In the genomic region with DNA sequence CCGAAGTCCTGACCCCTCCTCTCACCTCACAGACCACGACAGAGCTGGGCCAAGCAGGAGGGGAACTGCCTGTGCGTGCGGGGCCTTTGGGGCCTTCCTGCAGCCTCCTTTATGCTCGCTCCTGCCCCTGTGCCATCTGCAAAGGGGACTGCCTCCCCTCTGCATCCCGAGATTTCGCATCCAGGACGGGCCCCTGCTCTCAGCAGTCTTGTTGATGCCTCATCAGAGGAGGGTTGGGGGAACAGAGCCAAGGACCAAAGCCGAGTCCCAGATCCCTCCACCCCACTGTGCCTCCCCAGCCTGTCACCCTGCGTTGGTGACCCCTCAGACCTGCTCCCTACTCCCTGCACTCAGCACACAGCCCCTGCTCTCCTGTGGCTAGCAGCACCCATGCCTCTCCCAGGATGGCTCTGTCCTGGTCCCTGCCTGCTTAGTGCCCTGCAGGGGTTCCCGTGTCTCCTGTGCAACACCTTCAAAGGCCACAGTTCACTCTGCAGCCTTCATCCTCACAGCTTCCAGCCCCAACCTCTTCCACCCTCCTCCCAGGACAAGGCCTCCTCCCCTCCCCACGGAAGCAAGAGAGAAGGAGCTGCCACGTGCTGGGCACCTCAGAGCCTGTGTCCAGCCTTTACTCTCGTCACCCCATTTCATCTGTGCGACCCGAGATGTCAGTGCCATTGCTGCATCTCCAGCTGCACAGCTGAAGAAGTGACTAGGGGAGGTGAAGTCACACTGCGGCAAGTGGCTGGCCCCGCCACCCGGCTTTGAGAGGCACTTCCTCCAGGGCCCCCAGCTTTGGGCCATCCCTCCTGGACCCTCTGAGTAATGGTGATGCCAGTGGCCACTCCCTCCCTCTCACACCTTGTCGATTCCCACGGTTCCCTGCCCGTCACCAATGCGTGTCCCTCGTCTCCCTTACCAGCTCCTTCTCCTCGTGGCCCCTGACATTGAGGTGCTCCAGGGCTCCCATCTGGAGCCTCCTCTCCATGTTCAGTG, we compare ENCODE assay signal across 21 cellular contexts.
DNase-seq lines count a peak whose midpoint lies in the region; ATAC-seq and TF ChIP-seq lines count a peak whose summit lies in the region.
"Had no signal": no experiment of that assay in that cellular context is flagged by ENCODE, and none has a peak within 500 bp of the region (broad histone marks: within the 10 kb centered on the region; RNA-seq: fewer than 3 reads in every experiment).

No MANE protein-coding gene starts in this region.

- ATAC-seq in HCT116: peak; percentile 39
- ATAC-seq in T-helper 17 cell: no peak
- ATAC-seq in sciatic nerve: peak; percentile 15

- H3K27ac ChIP-seq in HCT116 (ENCODE audit: low read depth, low read length): no peak overlapping the region
- H3K27ac ChIP-seq in right atrium auricular region: peak overlapping the region; percentile 28 to 46
- H3K27ac ChIP-seq: KMS-11 had no signal

- BruUV-seq in HCT116 (replicated peaks; lab: Mats Ljungman, UMichigan): no TSS peak

- no peaks in the 10 kb centered on the region for H4K20me1 ChIP-seq in HCT116 (ENCODE audit: insufficient read depth)

- H3K79me2 ChIP-seq in HCT116 (ENCODE audit: insufficient read depth, low read length): no peaks in the 10 kb centered on the region

- no peak for TF ChIP-seq RAD21 in HCT116 (IDR thresholded peaks at IDR 0.05; ENCODE audit: low read depth)

- peaks cover 5% of the 10 kb centered on the region for H3K36me3 Mint-ChIP-seq in T-helper 17 cell (ENCODE audit: low read depth)

- RAD21 ChIA-PET in HCT116 (lab: Charles Lee; ENCODE audit: low non-redundant PET in 1 of 2, low total read pairs in 2 of 2, uncharacterized antibody in 2 of 2, unreplicated experiment in 2 of 2): no interaction called here

- H3K36me3 ChIP-seq in HCT116 (ENCODE audit: control insufficient read depth in 1 of 2, insufficient read depth in 2 of 2, low read length in 2 of 2) (peaks cover 7 to 11% of the 10 kb centered on the region in 2 experiments; a peak in 3 of 4 replicates), right atrium auricular region (peaks cover 29% of the 10 kb centered on the region)

- H3K9me3 ChIP-seq in HCT116 (ENCODE audit: control insufficient read depth in 1 of 2, insufficient read depth in 1 of 2, low read depth in 1 of 2, low read length in 2 of 2) (no peaks in the 10 kb centered on the region), T-helper 17 cell (ENCODE audit: control insufficient read depth, low read length, poor library complexity, severe bottlenecking) (no peaks in the 10 kb centered on the region), right atrium auricular region (no peaks in the 10 kb centered on the region)

- CTCF ChIA-PET in HCT116 (lab: Charles Lee): no interaction called here

- TF ChIP-seq CTCF in HCT116 (IDR thresholded peaks at IDR 0.05 in 2 of 3, conservative IDR thresholded peaks at IDR 0.05 in 1 of 3; ENCODE audit: borderline replicate concordance in 1 of 3, insufficient read depth in 1 of 3, low read depth in 2 of 3, low read length in 2 of 3) (no peak), right atrium auricular region (IDR thresholded peaks at IDR 0.05) (no peak)

- H3K9me2 ChIP-seq in HCT116 (ENCODE audit: insufficient read depth): no peaks in the 10 kb centered on the region

- no peaks in the 10 kb centered on the region for H3K27me3 Mint-ChIP-seq in T-helper 17 cell
- H3K27me3 Mint-ChIP-seq: dendritic cell treated with granulocyte-macrophage colony-stimulating factor and Interleukin-4, amounts not matched to agents 40 ng/mL and 50 ng/mL, for 4 days; memory B cell had no signal

- intact Hi-C loops in HCT116 (cut with micrococcal nuclease): loop anchor here (10.0 kb wide), 1 partner anchor 327 kb away; no protein-coding TSS in a partner anchor
- intact Hi-C loops in sciatic nerve (cut with DNase I): no loop called here

- H3K4me1 Mint-ChIP-seq in T-helper 17 cell: peaks cover 4% of the 10 kb centered on the region

- no peak overlapping the region for H3K4me3 Mint-ChIP-seq in T-helper 17 cell
- H3K4me3 Mint-ChIP-seq: dendritic cell treated with granulocyte-macrophage colony-stimulating factor and Interleukin-4, amounts not matched to agents 40 ng/mL and 50 ng/mL, for 4 days; memory B cell had no signal

- POLR2A ChIA-PET in HCT116 (lab: Charles Lee): no interaction called here

- DNase-seq in HCT116 (ENCODE audit: low read depth, low spot score): no peak
- DNase-seq in T-helper 17 cell: no peak
- DNase-seq in right atrium auricular region (ENCODE audit: low spot score): peak; percentile 55
- DNase-seq in sciatic nerve (ENCODE audit: low spot score): no peak
- DNase-seq in NCI-H2196 treated with DMSO at 0.1 percent for 48 hours (lab: John Stamatoyannopoulos, UW; ENCODE audit: unreplicated experiment): no peak
- DNase-seq in central memory CD4-positive, alpha-beta T cell: no peak
- no peak for DNase-seq in NCI-H345 treated with DMSO at 0.1 percent for 48 hours (lab: John Stamatoyannopoulos, UW; ENCODE audit: unreplicated experiment)
- no peak for DNase-seq in activated CD4-positive, alpha-beta T cell treated with anti-CD3 and anti-CD28 coated beads, Interleukin-2, amount 50 U/mL, for 48 hours
- DNase-seq: activated CD4-positive, alpha-beta T cell treated with anti-CD3 and anti-CD28 coated beads, Interleukin-2, amount 50 U/mL, for 4 hours; activated effector memory CD4-positive, alpha-beta T cell treated with anti-CD3 and anti-CD28 coated beads, Interleukin-2, amount 50 U/mL, for 16 hours; C1 segment of cervical spinal cord; DND-41; NCI-H1417; NCI-H226; NK-92 treated with Interleukin-12 subunit alpha and Interleukin-12 subunit beta, amount 100 ng/mL, for 24 hours; occipital lobe; substantia nigra had no signal

- no peak overlapping the region for H3K4me2 ChIP-seq in HCT116 (ENCODE audit: low read length)
- H3K4me2 ChIP-seq: KMS-11, smooth muscle cell had no signal

- H3K4me1 ChIP-seq in HCT116 (ENCODE audit: control insufficient read depth in 1 of 2, insufficient read depth in 2 of 2, low read length in 2 of 2) (no peaks in the 10 kb centered on the region), right atrium auricular region (peaks cover 0 to 15% of the 10 kb centered on the region in 2 donors)

- H3K9ac ChIP-seq in HCT116 (ENCODE audit: low read length): no peak overlapping the region
- H3K9ac ChIP-seq: KMS-11 had no signal

- H3K27ac Mint-ChIP-seq in T-helper 17 cell: peak overlapping the region; percentile 61
- H3K27ac Mint-ChIP-seq: dendritic cell treated with granulocyte-macrophage colony-stimulating factor and Interleukin-4, amounts not matched to agents 40 ng/mL and 50 ng/mL, for 4 days; memory B cell had no signal

- H2AFZ ChIP-seq in HCT116 (ENCODE audit: low read depth, low read length, poor library complexity, severe bottlenecking): no peak overlapping the region

- H3K27me3 ChIP-seq in HCT116 (ENCODE audit: insufficient read depth, low read length) (no peaks in the 10 kb centered on the region), right atrium auricular region (no peaks in the 10 kb centered on the region)

- TF ChIP-seq POLR2A in HCT116 (IDR thresholded peaks at IDR 0.05; ENCODE audit: borderline replicate concordance, extremely low read depth, insufficient read depth, insufficient read length): no peak

- no peak overlapping the region for H3K4me3 ChIP-seq in HCT116 (replicated peaks in 1 of 2; ENCODE audit: low read depth in 1 of 2, low read length in 2 of 2)
- H3K4me3 ChIP-seq in right atrium auricular region: no peak overlapping the region
- H3K4me3 ChIP-seq: smooth muscle cell had no signal

TF ChIP-seq in HCT116, 20 proteins besides CTCF, POLR2A, EP300 and RAD21:
- peak; percentile 36; the same call in 1 of the 2 replicates for TF ChIP-seq POLR2AphosphoS5 (IDR thresholded peaks at IDR 0.05; ENCODE audit: low read depth, low read length)
- TF ChIP-seq CEBPB (IDR thresholded peaks at IDR 0.05; ENCODE audit: low read depth): no peak
